In the genomic region with DNA sequence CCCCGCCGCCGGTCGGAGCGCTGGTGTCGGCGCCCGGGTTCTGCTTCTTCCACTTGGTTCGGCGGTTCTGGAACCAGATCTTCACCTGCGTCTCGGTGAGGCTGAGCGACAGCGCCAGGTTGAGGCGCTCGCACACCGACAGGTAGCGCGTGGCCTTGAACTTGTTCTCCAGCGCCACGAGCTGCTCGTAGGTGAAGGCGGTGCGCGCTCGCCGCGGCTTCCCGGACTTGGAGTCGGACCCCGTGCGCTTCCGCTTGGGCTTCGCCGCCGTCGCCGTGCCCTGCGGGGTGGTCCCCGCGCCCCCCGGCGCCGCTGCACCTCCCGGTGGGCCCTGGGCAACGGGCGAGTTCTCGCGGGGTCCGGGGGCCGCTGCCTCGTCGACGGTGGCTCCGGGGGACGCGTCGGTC, we compare ENCODE assay signal across 23 cellular contexts. TPM values are rescaled to one million over a fixed set of nuclear protein-coding genes. Genes with fewer than 3 reads are reported as not detected.
A peak's percentile ranks its signal among the peaks of the same experiment; 100 is the strongest.
DNase-seq lines count a peak whose midpoint lies in the region; ATAC-seq and TF ChIP-seq lines count a peak whose summit lies in the region.
"Had no signal": no experiment of that assay in that cellular context is flagged by ENCODE, and none has a peak within 500 bp of the region (broad histone marks: within the 10 kb centered on the region; RNA-seq: fewer than 3 reads in every experiment).

No MANE protein-coding gene starts in this region.

- no peaks in the 10 kb centered on the region for H3K36me3 Mint-ChIP-seq in activated naive CD4-positive, alpha-beta T cell treated with anti-CD3 and anti-CD28 coated beads for 36 hours (ENCODE audit: low read depth)
- H3K36me3 Mint-ChIP-seq in GM23338 (ENCODE audit: low read depth) (peaks cover 5% of the 10 kb centered on the region; the same call in 2 of the 3 replicates), progenitor cell of endocrine pancreas (ENCODE audit: insufficient read depth) (peaks cover 4% of the 10 kb centered on the region)
- H3K36me3 Mint-ChIP-seq: CD8-positive, alpha-beta memory T cell had no signal

- ATAC-seq in GM23338, result no peak
- ATAC-seq in GM18873 (IDR thresholded peaks at IDR 0.05; ENCODE audit: low FRiP score, unreplicated experiment), result no peak

- H3F3A ChIP-seq in GM23338 (replicated peaks; ENCODE audit: low read depth), result 0 out of 2 replicates have a peak, but pooled peaks cover 3% of the 10 kb centered on the region

- no peaks in the 10 kb centered on the region for H3K36me3 ChIP-seq in GM23338 (ENCODE audit: insufficient read depth)

- CTCF ChIA-PET in activated naive CD4-positive, alpha-beta T cell treated with anti-CD3 and anti-CD28 coated beads for 36 hours (lab: Charles Lee), result no interaction called here

- H3K27me3 ChIP-seq in GM23338 (ENCODE audit: insufficient read depth), result peaks cover 78% of the 10 kb centered on the region

- peaks cover 11% of the 10 kb centered on the region; the same call in 1 of the 2 replicates for H3K4me1 ChIP-seq in GM23338 (ENCODE audit: insufficient read depth)

- no peak overlapping the region for H2AFZ ChIP-seq in GM23338

- no peak overlapping the region for H3K4me3 Mint-ChIP-seq in activated naive CD4-positive, alpha-beta T cell treated with anti-CD3 and anti-CD28 coated beads for 36 hours
- no peak overlapping the region for H3K4me3 Mint-ChIP-seq in GM23338
- no peak overlapping the region for H3K4me3 Mint-ChIP-seq in progenitor cell of endocrine pancreas (ENCODE audit: low read depth)
- H3K4me3 Mint-ChIP-seq: CD8-positive, alpha-beta memory T cell had no signal

- H3K27ac Mint-ChIP-seq in activated naive CD4-positive, alpha-beta T cell treated with anti-CD3 and anti-CD28 coated beads for 36 hours, result no peak overlapping the region
- H3K27ac Mint-ChIP-seq in GM23338, result no peak overlapping the region
- H3K27ac Mint-ChIP-seq in progenitor cell of endocrine pancreas, result no peak overlapping the region
- H3K27ac Mint-ChIP-seq: activated T-helper 2 cell treated with anti-CD3 and anti-CD28 coated beads, Interferon-gamma antibody, Interleukin-2, Interleukin-4, amounts not matched to agents 10 μg/mL and 5 μg/mL and 100 μg/mL, durations not matched to agents 14 hours and 24 hours and 36 hours; CD8-positive, alpha-beta memory T cell had no signal

- H3K79me2 ChIP-seq in GM23338 (replicated peaks; ENCODE audit: insufficient read depth), result no peaks in the 10 kb centered on the region

- H3K27ac ChIP-seq in GM23338 (ENCODE audit: low read depth), result no peak overlapping the region

- peak; percentile 0 for DNase-seq in activated naive CD4-positive, alpha-beta T cell treated with Interleukin-2 at 50 U/mL for 16 hours
- DNase-seq in activated naive CD4-positive, alpha-beta T cell treated with anti-CD3 and anti-CD28 coated beads for 36 hours, result no peak
- DNase-seq in GM23338 (ENCODE audit: low spot score), result peak; percentile 67
- DNase-seq in ecto neural progenitor cell (ENCODE audit: low spot score), result peak; percentile 39
- DNase-seq in progenitor cell of endocrine pancreas (ENCODE audit: low spot score, unreplicated experiment), result peak; percentile 5
- no peak for DNase-seq in NOMO-1 treated with DMSO at 0.1 percent for 48 hours (lab: John Stamatoyannopoulos, UW; ENCODE audit: unreplicated experiment)
- no peak for DNase-seq in Kasumi-1 (lab: John Stamatoyannopoulos, UW)
- DNase-seq: central memory CD4-positive, alpha-beta T cell; DMS79; effector memory CD4-positive, alpha-beta T cell; NCI-H1092 treated with DMSO at 0.1 percent for 48 hours; NCI-H2081 treated with DMSO at 0.1 percent for 48 hours had no signal

- H3K4me1 Mint-ChIP-seq in activated naive CD4-positive, alpha-beta T cell treated with anti-CD3 and anti-CD28 coated beads for 36 hours (ENCODE audit: low read depth), result peaks cover 8% of the 10 kb centered on the region
- H3K4me1 Mint-ChIP-seq in GM23338 (peaks cover 10% of the 10 kb centered on the region), progenitor cell of endocrine pancreas (ENCODE audit: low read depth) (no peaks in the 10 kb centered on the region)

- intact Hi-C loops in activated naive CD4-positive, alpha-beta T cell treated with anti-CD3 and anti-CD28 coated beads for 36 hours (cut with micrococcal nuclease), result loop anchor here (5.0 to 10.0 kb wide), 2 partner anchors 39 to 112 kb away; no protein-coding TSS in a partner anchor

- H4K20me1 ChIP-seq in GM23338 (replicated peaks; ENCODE audit: insufficient read depth), result no peaks in the 10 kb centered on the region; the same call in 1 of the 2 replicates

- no peaks in the 10 kb centered on the region for H3K9me3 Mint-ChIP-seq in activated naive CD4-positive, alpha-beta T cell treated with anti-CD3 and anti-CD28 coated beads for 36 hours
- H3K9me3 Mint-ChIP-seq in GM23338 (peaks cover 8% of the 10 kb centered on the region; the same call in 2 of the 3 replicates), progenitor cell of endocrine pancreas (ENCODE audit: low read depth) (no peaks in the 10 kb centered on the region)

- peak overlapping the region; percentile 49; the same call in 1 of the 2 replicates for H3K4me3 ChIP-seq in GM23338

- peak overlapping the region; percentile 68 for H3K4me2 ChIP-seq in GM23338

- TF ChIP-seq CTCF in GM23338 (conservative IDR thresholded peaks at IDR 0.05; ENCODE audit: low read depth in 2 of 2) (no peak), progenitor cell of endocrine pancreas (IDR thresholded peaks at IDR 0.05; ENCODE audit: unreplicated experiment) (no peak)

- peaks cover 33% of the 10 kb centered on the region for H3K27me3 Mint-ChIP-seq in activated naive CD4-positive, alpha-beta T cell treated with anti-CD3 and anti-CD28 coated beads for 36 hours (ENCODE audit: low read depth)
- H3K27me3 Mint-ChIP-seq in GM23338 (ENCODE audit: insufficient read depth, low read depth, poor library complexity), result peaks cover 77% of the 10 kb centered on the region
- H3K27me3 Mint-ChIP-seq in progenitor cell of endocrine pancreas, result peaks cover 14% of the 10 kb centered on the region

- H3K9me2 ChIP-seq in GM23338 (ENCODE audit: insufficient read depth), result no peaks in the 10 kb centered on the region

TF ChIP-seq in GM23338, 12 proteins besides CTCF, POLR2A, EP300 and RAD21:
- no peak for TF ChIP-seq NANOG (IDR thresholded peaks at IDR 0.05; ENCODE audit: borderline replicate concordance)
- TF ChIP-seq EZH2 (IDR thresholded peaks at IDR 0.05; ENCODE audit: low read depth, unreplicated experiment), result peak; percentile 61
- TF ChIP-seq EZH2phosphoT487 (IDR thresholded peaks at IDR 0.05; ENCODE audit: unreplicated experiment), result peak; percentile 68
TF ChIP-seq in GM23338: peak in this region for 2.

RNA-seq across cellular contexts. Expression of gene NKX1-1, which starts 3.1 kb away (rescaled TPM):
- total RNA-seq in activated naive CD4-positive, alpha-beta T cell treated with anti-CD3 and anti-CD28 coated beads for 36 hours, result not detected
- total RNA-seq in GM23338 (2014; rRNA removed; shearing (Covaris generic)), result not detected in 2 replicates
- polyA plus RNA-seq in GM23338 (2016; fragmentation: Nextera tagmentation; extraction: Ambion mirVana), result not detected in 2 replicates
- total RNA-seq in progenitor cell of endocrine pancreas, result not detected in 2 replicates
- total RNA-seq: activated T-helper 2 cell treated with anti-CD3 and anti-CD28 coated beads, Interferon-gamma antibody, Interleukin-2, Interleukin-4, amounts not matched to agents 10 μg/mL and 5 μg/mL and 100 μg/mL, durations not matched to agents 14 hours and 24 hours and 36 hours; CD8-positive, alpha-beta memory T cell; glomerular endothelial cell; HT-29; LHCN-M2; lower leg skin; mucosa of gallbladder; renal cortical epithelial cell; T-helper 1 cell treated with Interleukin-12 subunit alpha and Interleukin-12 subunit beta and Interleukin-4 antibody, amounts not matched to agents 30 ng/mL and 1 ng/mL, for 36 hours had no signal
- polyA plus RNA-seq: CD8-positive, alpha-beta memory T cell; thymus had no signal

RNA-seq across cellular contexts. Expression of gene UVSSA, which starts 56.2 kb away (rescaled TPM):
- 10 to 100 TPM; 20.0 to 24.3 TPM for total RNA-seq in activated naive CD4-positive, alpha-beta T cell treated with anti-CD3 and anti-CD28 coated beads for 36 hours
- total RNA-seq in GM23338 (2014; rRNA removed; shearing (Covaris generic)), result 11.8 and 27.7 TPM in 2 replicates
- polyA plus RNA-seq in GM23338 (2016; fragmentation: Nextera tagmentation; extraction: Ambion mirVana), result 5.9 and 6.5 TPM in 2 replicates
- 32.5 and 39.5 TPM in 2 replicates for total RNA-seq in progenitor cell of endocrine pancreas

Comparison
In these comparisons a context has a peak if more than half of its experiments do, and no peak if none do; other contexts are left out.
1. DNase-seq: peak in activated naive CD4-positive, alpha-beta T cell treated with Interleukin-2 at 50 U/mL for 16 hours (single experiment), GM23338 (single experiment), ecto neural progenitor cell (single experiment) and progenitor cell of endocrine pancreas (single experiment); none in activated naive CD4-positive, alpha-beta T cell treated with anti-CD3 and anti-CD28 coated beads for 36 hours (single experiment), NOMO-1 treated with DMSO at 0.1 percent for 48 hours (single experiment) and Kasumi-1 (0 of 2).